Comparison of ENCODE assay signal across 8 cellular contexts in genomic region chr2:74458132-74458956, GRCh38. TPM values are rescaled to one million over a fixed set of nuclear protein-coding genes. Genes with fewer than 3 reads are reported as not detected.
DNase-seq lines count a peak whose midpoint lies in the region; ATAC-seq, FAIRE-seq and TF ChIP-seq lines count a peak whose summit lies in the region.

TSS of gene WBP1 (plus strand) at chr2:74458438. CDS start at chr2:74458603, 165 bp downstream.

- WGBS in A549 (ENCODE audit: missing lambda C conversion rate) = 5% methylated on average over 38 of the region's 38 CpGs

- H3K27ac ChIP-seq in A549 = peak within 1 kb of the TSS; percentile 87 to 92
- H3K27ac ChIP-seq in VCaP = peak within 1 kb of the TSS; percentile 96
- H3K27ac ChIP-seq in breast epithelium = peak within 1 kb of the TSS; percentile 98 to 99
- H3K27ac ChIP-seq in iPS-18a (ENCODE audit: low read length) = peak within 1 kb of the TSS; percentile 56

- no peak for TF ChIP-seq CTCF in A549 (IDR thresholded peaks at IDR 0.05)
- no peak for TF ChIP-seq CTCF in VCaP (conservative IDR thresholded peaks at IDR 0.05)
- TF ChIP-seq CTCF in breast epithelium (IDR thresholded peaks at IDR 0.05) = no peak

- TF ChIP-seq RAD21 in A549 (conservative IDR thresholded peaks at IDR 0.05 in 1 of 2, IDR thresholded peaks at IDR 0.05 in 1 of 2) = no peak

- TF ChIP-seq POLR2A in A549 (IDR thresholded peaks at IDR 0.05; ENCODE audit: low read length) (peak; percentile 49), breast epithelium (IDR thresholded peaks at IDR 0.05) (peak; percentile 11)

- peak; percentile 99 to 100 for DNase-seq in A549 (ENCODE audit: low read depth in 1 of 2, low spot score in 1 of 2)
- peak; percentile 88 for DNase-seq in NCI-H2196 treated with DMSO at 0.1 percent for 48 hours (lab: John Stamatoyannopoulos, UW; ENCODE audit: unreplicated experiment)
- DNase-seq in breast epithelium (ENCODE audit: low spot score in 2 of 2) = peak; percentile 99 to 100

- CTCF ChIA-PET in A549 (lab: Yijun Ruan, JAX) = interaction anchor here (1.3 to 2.3 kb wide), 4 partner anchors 18 to 129 kb away, joined by 5 to 8 read pairs (median 6); partner anchors contain the start of genes CCDC142 and TTC31

- H3K9me3 ChIP-seq in A549 = no peaks in the 10 kb centered on the region
- H3K9me3 ChIP-seq in breast epithelium = no peaks in the 10 kb centered on the region
- no peaks in the 10 kb centered on the region for H3K9me3 ChIP-seq in iPS-18a (ENCODE audit: control insufficient read depth, low read depth, low read length)
- H3K9me3 ChIP-seq in skeletal muscle satellite cell (replicated peaks; ENCODE audit: low read length) = no peaks in the 10 kb centered on the region

- H3K9ac ChIP-seq in iPS-18a (ENCODE audit: low read length) (peak within 1 kb of the TSS; percentile 86), skeletal muscle satellite cell (ENCODE audit: low read depth, low read length) (peak within 1 kb of the TSS; percentile 91)

- peak; percentile 98 for FAIRE-seq in A549 (lab: Jason Lieb, UNC)

- TF ChIP-seq EP300 in A549 (IDR thresholded peaks at IDR 0.05) = no peak

- H3K4me1 ChIP-seq in A549 (peaks cover 25% of the 10 kb centered on the region), breast epithelium (peaks cover 9 to 16% of the 10 kb centered on the region in 2 donors), iPS-18a (ENCODE audit: control insufficient read depth, low read depth, low read length) (peaks cover 6% of the 10 kb centered on the region), skeletal muscle satellite cell (ENCODE audit: control insufficient read depth, insufficient read depth, low read length) (peaks cover 25% of the 10 kb centered on the region)

- H3K27me3 ChIP-seq in breast epithelium = no peaks in the 10 kb centered on the region
- no peaks in the 10 kb centered on the region for H3K27me3 ChIP-seq in iPS-18a (ENCODE audit: control insufficient read depth, insufficient read depth, low read length)
- H3K27me3 ChIP-seq in skeletal muscle satellite cell (ENCODE audit: control insufficient read depth, insufficient read depth, low read length) = no peaks in the 10 kb centered on the region

- H3K4me2 ChIP-seq in A549 (peak within 1 kb of the TSS; percentile 85), skeletal muscle satellite cell (ENCODE audit: low read length) (peak within 1 kb of the TSS; percentile 93)

- ATAC-seq in A549 (peak; percentile 80 to 92), GM18868 (IDR thresholded peaks at IDR 0.05; ENCODE audit: unreplicated experiment) (peak; percentile 80), HG03135 (IDR thresholded peaks at IDR 0.05; ENCODE audit: unreplicated experiment) (peak; percentile 84)

- intact Hi-C loops in breast epithelium (cut with DNase I; ENCODE audit: low total_unique reads) = no loop called here

- H3K4me3 ChIP-seq in A549 (peak within 1 kb of the TSS; percentile 70), breast epithelium (peak within 1 kb of the TSS; percentile 69 to 87 (median 71)), iPS-18a (ENCODE audit: low read length) (peak within 1 kb of the TSS; percentile 74), skeletal muscle satellite cell (ENCODE audit: low read length) (peak within 1 kb of the TSS; percentile 95)

- H3K36me3 ChIP-seq in breast epithelium (no peaks in the 10 kb centered on the region), iPS-18a (ENCODE audit: control insufficient read depth, low read depth, low read length) (peaks cover 24% of the 10 kb centered on the region), skeletal muscle satellite cell (ENCODE audit: insufficient read depth, low read length) (peaks cover 25% of the 10 kb centered on the region)

- POLR2A ChIA-PET in A549 (lab: Yijun Ruan, JAX) = interaction anchor here (0.6 to 3.3 kb wide), 13 partner anchors 10 to 721 kb away, joined by 3 to 37 read pairs (median 6); partner anchors contain the start of genes AUP1, C2orf81, CCDC142 and HTRA2

TF ChIP-seq in A549, 52 proteins besides CTCF, POLR2A, EP300 and RAD21 (continues in another document):
- TF ChIP-seq USF2 (IDR thresholded peaks at IDR 0.05) (no peak), FOXS1 (CRISPR knock-in tag; IDR thresholded peaks at IDR 0.05) (peak; percentile 88), ZFP36 (IDR thresholded peaks at IDR 0.05; ENCODE audit: borderline replicate concordance, partially characterized antibody) (no peak), ATOH8 (CRISPR knock-in tag; IDR thresholded peaks at IDR 0.05; ENCODE audit: low read depth) (peak; percentile 85), GATA3 (IDR thresholded peaks at IDR 0.05; ENCODE audit: borderline replicate concordance) (peak; percentile 23; the same call in 1 of the 2 replicates), TP53 (CRISPR knock-in tag; IDR thresholded peaks at IDR 0.05) (peak; percentile 94), CHD2 (IDR thresholded peaks at IDR 0.05; ENCODE audit: low read length, partially characterized antibody) (peak; percentile 16), RFX5 (IDR thresholded peaks at IDR 0.05) (peak; percentile 81), HOXB5 (CRISPR knock-in tag; IDR thresholded peaks at IDR 0.05) (peak; percentile 94), RARB (CRISPR knock-in tag; IDR thresholded peaks at IDR 0.05) (no peak), CHD4 (IDR thresholded peaks at IDR 0.05; ENCODE audit: borderline replicate concordance) (no peak), PHF8 (IDR thresholded peaks at IDR 0.05; ENCODE audit: borderline replicate concordance, low read depth) (peak; percentile 57; the same call in 1 of the 2 replicates), HOXB13 (CRISPR knock-in tag; IDR thresholded peaks at IDR 0.05; ENCODE audit: low read depth) (peak; percentile 76; the same call in 1 of the 2 replicates), JUN (IDR thresholded peaks at IDR 0.05) (peak; percentile 31 to 33; a peak in 2 of 5 replicates), RCOR1 (IDR thresholded peaks at IDR 0.05; ENCODE audit: low read depth, low read length) (no peak), CBX8 (IDR thresholded peaks at IDR 0.05) (no peak), BCL3 (IDR thresholded peaks at IDR 0.05) (peak; percentile 19; the same call in 1 of the 3 replicates), E2F6 (IDR thresholded peaks at IDR 0.05; ENCODE audit: borderline replicate concordance, low read depth) (peak; percentile 7; the same call in 1 of the 2 replicates), HOXA7 (CRISPR knock-in tag; IDR thresholded peaks at IDR 0.05) (peak; percentile 48; the same call in 1 of the 2 replicates), HES2 (IDR thresholded peaks at IDR 0.05) (no peak), HDAC2 (IDR thresholded peaks at IDR 0.05) (no peak), ZSCAN20 (CRISPR knock-in tag; IDR thresholded peaks at IDR 0.05) (no peak), KDM5A (IDR thresholded peaks at IDR 0.05) (peak; percentile 90), PBX3 (IDR thresholded peaks at IDR 0.05) (peak; percentile 99)

RNA-seq across cellular contexts. Expression of gene WBP1, which starts in this region (rescaled TPM):
- polyA plus RNA-seq in A549 (2011; rRNA removed) (62.6 and 86.3 TPM in 2 replicates), A549 (2017; fragmentation: RNase III; extraction: RNeasy Plus Mini Kit Qiagen cat#74134 plus additional on column Dnase treatment) (49.1 to 67.0 TPM (median 59.0 TPM) in 3 replicates)
- polyA plus RNA-seq in A549 (2012; cell fraction: cytosol; rRNA removed) = 121 and 139 TPM in 2 replicates
- 262 and 283 TPM in 2 replicates for polyA plus RNA-seq in A549 (2012; cell fraction: nucleus; rRNA removed)
- 51.6 and 62.6 TPM in 2 replicates for polyA minus RNA-seq in A549 (2011; rRNA and poly(A)+ RNA removed)
- 10 to 100 TPM; 58.0 to 70.0 (median 61.9) TPM for total RNA-seq in breast epithelium
- 17.0 and 18.6 TPM in 2 replicates for total RNA-seq in skeletal muscle satellite cell (2012; rRNA removed)

Comparison
In these comparisons a context has a peak if more than half of its experiments do, and no peak if none do; other contexts are left out.
1. Peak in every context shown above with its lines: DNase-seq, ATAC-seq, H3K4me3 ChIP-seq and H3K27ac ChIP-seq.